1 cellular context compared by ENCODE assay signal in genomic region chr1:102899935-102900334, GRCh38.
TF ChIP-seq lines count a peak whose summit lies in the region.

No MANE protein-coding gene starts in this region.

TF ChIP-seq in HepG2, 621 proteins besides CTCF, POLR2A, EP300 and RAD21 (continued from another document):
- TF ChIP-seq ZNF784 (CRISPR knock-in tag; IDR thresholded peaks at IDR 0.05; ENCODE audit: borderline replicate concordance) = no peak
- no peak for TF ChIP-seq HOXD1 (CRISPR knock-in tag; IDR thresholded peaks at IDR 0.05)
- no peak for TF ChIP-seq ZNF572 (CRISPR knock-in tag; IDR thresholded peaks at IDR 0.05)
- no peak for TF ChIP-seq TBX2 (CRISPR knock-in tag; IDR thresholded peaks at IDR 0.05; ENCODE audit: borderline replicate concordance)
- no peak for TF ChIP-seq ZNF780A (CRISPR knock-in tag; IDR thresholded peaks at IDR 0.05)
